Comparison of ENCODE assay signal across 24 cellular contexts in genomic region chr20:15700147-15700765, GRCh38.
A peak's percentile ranks its signal among the peaks of the same experiment; 100 is the strongest.
DNase-seq lines count a peak whose midpoint lies in the region; ATAC-seq, FAIRE-seq and TF ChIP-seq lines count a peak whose summit lies in the region.
"Had no signal": no experiment of that assay in that cellular context is flagged by ENCODE, and none has a peak within 500 bp of the region (broad histone marks: within the 10 kb centered on the region; RNA-seq: fewer than 3 reads in every experiment).

No MANE protein-coding gene starts in this region.

- H3K4me3 Mint-ChIP-seq in astrocyte (ENCODE audit: unreplicated experiment) = no peak overlapping the region
- H3K4me3 Mint-ChIP-seq in glutamatergic neuron (ENCODE audit: unreplicated experiment) = no peak overlapping the region
- peak overlapping the region; percentile 5 for H3K4me3 Mint-ChIP-seq in type B pancreatic cell
- H3K4me3 Mint-ChIP-seq: activated CD8-positive, alpha-beta T cell treated with anti-CD3 and anti-CD28 coated beads, Interleukin-2, amount 10 ng/mL, durations not matched to agents 7 days and 5 days; naive B cell; stimulated activated memory B cell treated with anti-CD40 and anti-IgM and Interleukin-4, amounts not matched to agents 10 μg/mL and 1 μg/mL and 100 μg/mL, for 72 hours had no signal

- no peaks in the 10 kb centered on the region for H3K36me3 Mint-ChIP-seq in astrocyte (ENCODE audit: low read depth, unreplicated experiment)
- no peaks in the 10 kb centered on the region for H3K36me3 Mint-ChIP-seq in glutamatergic neuron (ENCODE audit: unreplicated experiment)
- no peaks in the 10 kb centered on the region for H3K36me3 Mint-ChIP-seq in type B pancreatic cell
- H3K36me3 Mint-ChIP-seq: stimulated activated memory B cell treated with anti-CD40 and anti-IgM and Interleukin-4, amounts not matched to agents 10 μg/mL and 1 μg/mL and 100 μg/mL, for 72 hours had no signal

- no peaks in the 10 kb centered on the region for H3K27me3 ChIP-seq in astrocyte (ENCODE audit: insufficient read depth, low read length)
- H3K27me3 ChIP-seq: tibial nerve had no signal

- no peak overlapping the region for H3K27ac ChIP-seq in astrocyte (ENCODE audit: low read depth, low read length)
- H3K27ac ChIP-seq: 22Rv1, prostate gland, tibial nerve, VCaP had no signal

- H3K79me2 ChIP-seq in astrocyte (ENCODE audit: insufficient read depth, low read length) = no peaks in the 10 kb centered on the region

- H3K9me3 Mint-ChIP-seq in astrocyte (ENCODE audit: unreplicated experiment) (no peaks in the 10 kb centered on the region), glutamatergic neuron (ENCODE audit: unreplicated experiment) (no peaks in the 10 kb centered on the region), type B pancreatic cell (peaks cover 11% of the 10 kb centered on the region)

- no peak overlapping the region for H3K9ac ChIP-seq in astrocyte (ENCODE audit: low read length)

- peaks cover 5% of the 10 kb centered on the region for H3K4me1 Mint-ChIP-seq in astrocyte (ENCODE audit: low read depth, unreplicated experiment)
- peaks cover 3% of the 10 kb centered on the region for H3K4me1 Mint-ChIP-seq in glutamatergic neuron (ENCODE audit: low read depth, unreplicated experiment)
- peaks cover 6% of the 10 kb centered on the region for H3K4me1 Mint-ChIP-seq in type B pancreatic cell (ENCODE audit: unreplicated experiment)
- H3K4me1 Mint-ChIP-seq: naive B cell had no signal

- ATAC-seq in GM21526 (IDR thresholded peaks at IDR 0.05; ENCODE audit: low FRiP score, unreplicated experiment) = no peak
- ATAC-seq: activated CD8-positive, alpha-beta T cell treated with anti-CD3 and anti-CD28 coated beads, Interleukin-2, amount 10 ng/mL, durations not matched to agents 7 days and 5 days; stimulated activated memory B cell treated with anti-CD40 and anti-IgM and Interleukin-4, amounts not matched to agents 10 μg/mL and 1 μg/mL and 100 μg/mL, for 72 hours had no signal

- DNase-seq in DMS 273 (lab: John Stamatoyannopoulos, UW; ENCODE audit: unreplicated experiment) (peak; percentile 73), DMS 273 treated with DMSO at 0.1 percent for 48 hours (lab: John Stamatoyannopoulos, UW) (no peak), astrocyte (ENCODE audit: low read depth) (no peak), glutamatergic neuron (peak; percentile 38), type B pancreatic cell (ENCODE audit: extremely low spot score, unreplicated experiment) (no peak), HuH-7 (ENCODE audit: low spot score) (no peak)
- no peak for DNase-seq in activated CD4-positive, alpha-beta T cell treated with anti-CD3 and anti-CD28 coated beads, Interleukin-2, amount 50 U/mL, for 4 hours
- DNase-seq: activated CD8-positive, alpha-beta T cell treated with anti-CD3 and anti-CD28 coated beads, Interleukin-2, amount 10 ng/mL, durations not matched to agents 7 days and 5 days; C1 segment of cervical spinal cord; cerebellar nuclear complex; DMS153; Kasumi-1; naive B cell; NCI-H146; NCI-H446; T-helper 1 cell had no signal

- TF ChIP-seq CTCF in astrocyte (IDR thresholded peaks at IDR 0.05; ENCODE audit: insufficient read depth, low read depth, low read length) (no peak), glutamatergic neuron (IDR thresholded peaks at IDR 0.05; ENCODE audit: partially characterized antibody, unreplicated experiment) (no peak), type B pancreatic cell (conservative IDR thresholded peaks at IDR 0.05) (no peak)

- FAIRE-seq in astrocyte (lab: Jason Lieb, UNC) = no peak
- FAIRE-seq: frontal cortex had no signal

- H3K27ac Mint-ChIP-seq in astrocyte (ENCODE audit: unreplicated experiment) (no peak overlapping the region), glutamatergic neuron (ENCODE audit: unreplicated experiment) (no peak overlapping the region), type B pancreatic cell (no peak overlapping the region)
- H3K27ac Mint-ChIP-seq: activated CD8-positive, alpha-beta T cell treated with anti-CD3 and anti-CD28 coated beads, Interleukin-2, amount 10 ng/mL, durations not matched to agents 7 days and 5 days; stimulated activated memory B cell treated with anti-CD40 and anti-IgM and Interleukin-4, amounts not matched to agents 10 μg/mL and 1 μg/mL and 100 μg/mL, for 72 hours had no signal

- no peak overlapping the region for H2AFZ ChIP-seq in astrocyte (ENCODE audit: low read depth, low read length)

- H4K20me1 ChIP-seq in astrocyte (ENCODE audit: insufficient read depth, low read length) = no peaks in the 10 kb centered on the region

- H3K9me3 ChIP-seq in astrocyte (ENCODE audit: insufficient read depth, low read depth, low read length) = no peaks in the 10 kb centered on the region
- H3K9me3 ChIP-seq: HAP-1, prostate gland had no signal

- H3K4me3 ChIP-seq in astrocyte (ENCODE audit: insufficient read depth, low read depth, low read length) = no peak overlapping the region
- H3K4me3 ChIP-seq: HAP-1, prostate gland, tibial nerve had no signal

- H3K36me3 ChIP-seq in astrocyte (ENCODE audit: insufficient read depth, low read length) = no peaks in the 10 kb centered on the region
- H3K36me3 ChIP-seq: HAP-1, prostate gland, tibial nerve had no signal

- H3K4me2 ChIP-seq in astrocyte (ENCODE audit: low read length) = peak overlapping the region; percentile 23

- H3K27me3 Mint-ChIP-seq in astrocyte (ENCODE audit: low read depth, unreplicated experiment) = no peaks in the 10 kb centered on the region
- H3K27me3 Mint-ChIP-seq in glutamatergic neuron (ENCODE audit: unreplicated experiment) = no peaks in the 10 kb centered on the region
- H3K27me3 Mint-ChIP-seq in type B pancreatic cell = no peaks in the 10 kb centered on the region

- H3K4me1 ChIP-seq in astrocyte (ENCODE audit: insufficient read depth, low read length) = peaks cover 8% of the 10 kb centered on the region
- H3K4me1 ChIP-seq: HAP-1, prostate gland, tibial nerve had no signal

Comparison
In these comparisons a context has a peak if more than half of its experiments do, and no peak if none do; other contexts are left out.
1. DNase-seq: peak in DMS 273 (single experiment) and glutamatergic neuron (single experiment); none in DMS 273 treated with DMSO at 0.1 percent for 48 hours (single experiment), astrocyte (single experiment), type B pancreatic cell (single experiment), HuH-7 (single experiment) and activated CD4-positive, alpha-beta T cell treated with anti-CD3 and anti-CD28 coated beads, Interleukin-2, amount 50 U/mL, for 4 hours (0 of 2).